Comparison of ENCODE assay signal across 11 cellular contexts in the genomic region with DNA sequence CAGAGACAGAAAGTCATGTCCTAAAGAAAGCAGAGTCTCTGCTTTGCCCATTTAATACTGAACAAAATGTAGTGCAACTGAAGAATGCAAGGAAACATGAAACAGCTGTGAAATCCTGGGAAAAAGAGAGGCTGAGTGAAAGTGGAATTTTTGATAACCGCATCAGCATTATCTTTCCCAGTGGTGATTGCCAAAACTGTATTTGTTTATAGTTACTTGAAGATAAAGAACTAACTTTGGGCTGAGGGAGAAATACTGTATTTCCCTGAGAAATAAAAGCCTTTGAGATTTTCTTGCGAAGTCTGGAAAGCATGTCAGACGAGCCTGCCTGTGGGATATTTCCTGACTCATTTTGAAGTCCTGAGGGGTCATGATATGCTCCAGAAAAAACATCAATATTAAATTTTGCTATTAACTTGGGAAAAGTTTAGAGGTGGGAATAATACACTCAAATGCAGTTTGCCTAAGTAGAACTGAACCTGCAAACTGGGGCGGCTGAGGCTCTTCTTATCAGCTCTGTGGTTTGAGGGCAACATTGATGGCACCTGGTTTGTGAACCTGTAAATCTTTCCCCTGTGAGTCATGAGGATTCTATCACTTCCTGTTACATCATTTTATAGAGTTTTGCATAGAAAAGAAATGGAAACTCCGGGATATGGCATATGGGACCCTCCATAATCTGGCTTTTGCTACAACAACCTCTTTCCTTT.
DNase-seq lines count a peak whose midpoint lies in the region; ATAC-seq and TF ChIP-seq lines count a peak whose summit lies in the region.
"Had no signal": no experiment of that assay in that cellular context is flagged by ENCODE, and none has a peak within 500 bp of the region (broad histone marks: within the 10 kb centered on the region; RNA-seq: fewer than 3 reads in every experiment).

No MANE protein-coding gene starts in this region.

- H3K4me1 Mint-ChIP-seq in naive thymus-derived CD8-positive, alpha-beta T cell, result no peaks in the 10 kb centered on the region

- no peak overlapping the region for H3K4me3 ChIP-seq in mucosa of descending colon

- DNase-seq in HCEC 1CT (peak; percentile 43), amniotic epithelial cell (ENCODE audit: low read depth) (peak; percentile 90), glomerular visceral epithelial cell (ENCODE audit: extremely low spot score) (peak; percentile 49), smooth muscle cell of the brain vasculature (ENCODE audit: low read depth, low spot score) (peak; percentile 37), mucosa of descending colon (no peak), left lobe of liver (ENCODE audit: low spot score) (no peak)
- DNase-seq in naive thymus-derived CD8-positive, alpha-beta T cell, result no peak
- DNase-seq: DND-41; NCI-H1694; stimulated activated CD4-positive, alpha-beta T cell treated with anti-CD3 and anti-CD28 coated beads, Interleukin-15, amount 100 ng/mL, for 24 hours had no signal

- H3K27ac Mint-ChIP-seq in naive thymus-derived CD8-positive, alpha-beta T cell, result no peak overlapping the region
- H3K27ac Mint-ChIP-seq: T-helper 2 cell treated with Interferon-gamma antibody and Interleukin-4, amounts not matched to agents 5 μg/mL and 100 μg/mL, for 36 hours had no signal

- H3K36me3 Mint-ChIP-seq in naive thymus-derived CD8-positive, alpha-beta T cell, result no peaks in the 10 kb centered on the region

- intact Hi-C loops in mucosa of descending colon (cut with DNase I, micrococcal nuclease), result no loop called here

- no peaks in the 10 kb centered on the region for H3K36me3 ChIP-seq in mucosa of descending colon (ENCODE audit: low read depth)

- TF ChIP-seq CTCF in mucosa of descending colon (IDR thresholded peaks at IDR 0.05), result no peak

- peaks cover 0 to 6% (median 3%) of the 10 kb centered on the region in 5 donors for H3K27me3 Mint-ChIP-seq in naive thymus-derived CD8-positive, alpha-beta T cell

- peaks cover 0 to 5% (median 0%) of the 10 kb centered on the region in 9 donors for H3K9me3 Mint-ChIP-seq in naive thymus-derived CD8-positive, alpha-beta T cell
- H3K9me3 Mint-ChIP-seq: T-helper 2 cell treated with Interferon-gamma antibody and Interleukin-4, amounts not matched to agents 5 μg/mL and 100 μg/mL, for 36 hours had no signal

- H3K4me3 Mint-ChIP-seq in naive thymus-derived CD8-positive, alpha-beta T cell, result no peak overlapping the region
- H3K4me3 Mint-ChIP-seq: T-helper 2 cell treated with Interferon-gamma antibody and Interleukin-4, amounts not matched to agents 5 μg/mL and 100 μg/mL, for 36 hours had no signal

- no peak for ATAC-seq in naive thymus-derived CD8-positive, alpha-beta T cell
- ATAC-seq in mucosa of descending colon (no peak), left lobe of liver (no peak)

- no peaks in the 10 kb centered on the region for H3K9me3 ChIP-seq in mucosa of descending colon

- H3K4me1 ChIP-seq in mucosa of descending colon (ENCODE audit: low read depth), result no peaks in the 10 kb centered on the region

- POLR2A ChIA-PET in naive thymus-derived CD8-positive, alpha-beta T cell (lab: Charles Lee), result no interaction called here

Comparison
In these comparisons a context has a peak if more than half of its experiments do, and no peak if none do; other contexts are left out.
1. DNase-seq: peak in HCEC 1CT (single experiment), amniotic epithelial cell (single experiment), glomerular visceral epithelial cell (single experiment) and smooth muscle cell of the brain vasculature (single experiment); none in naive thymus-derived CD8-positive, alpha-beta T cell (0 of 10), mucosa of descending colon (0 of 3) and left lobe of liver (single experiment).